In the genomic region with DNA sequence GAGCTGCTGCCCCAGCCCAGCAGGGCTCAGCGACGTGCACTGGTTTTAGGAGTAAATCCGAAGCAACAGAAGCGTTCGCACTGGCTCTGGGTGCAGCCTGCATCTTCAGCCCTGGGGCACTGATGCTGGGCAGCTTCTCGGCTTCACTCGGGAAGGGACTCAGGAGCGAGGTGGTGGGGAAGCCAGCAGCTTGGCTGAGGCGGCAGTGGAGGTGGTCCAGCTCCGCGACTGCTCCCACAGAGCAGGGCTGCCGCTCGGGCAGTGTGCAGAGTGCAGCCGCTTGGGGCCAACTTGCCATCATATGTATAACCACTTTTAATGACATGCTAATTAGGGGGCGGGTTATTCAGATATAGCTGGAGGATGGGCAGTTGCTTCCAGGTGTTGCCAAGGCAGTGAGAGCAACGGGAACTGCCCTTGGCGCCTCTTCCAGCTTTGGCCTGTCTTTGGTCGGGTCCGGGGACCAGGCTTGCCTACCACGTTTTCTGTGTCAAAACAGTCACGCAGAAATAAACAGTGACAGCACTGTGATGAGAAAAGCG, we compare ENCODE assay signal across 27 cellular contexts. TPM values are rescaled to one million over a fixed set of nuclear protein-coding genes. Genes with fewer than 3 reads are reported as not detected.
DNase-seq lines count a peak whose midpoint lies in the region; ATAC-seq, FAIRE-seq and TF ChIP-seq lines count a peak whose summit lies in the region.
"Had no signal": no experiment of that assay in that cellular context is flagged by ENCODE, and none has a peak within 500 bp of the region (broad histone marks: within the 10 kb centered on the region; RNA-seq: fewer than 3 reads in every experiment).

No MANE protein-coding gene starts in this region.

- TF ChIP-seq EP300 in gastroesophageal sphincter (IDR thresholded peaks at IDR 0.05) (no peak), HepG2 (IDR thresholded peaks at IDR 0.05; ENCODE audit: low read depth in 2 of 2, low read length in 2 of 2) (no peak), HepG2 (CRISPR knock-in tag; IDR thresholded peaks at IDR 0.05; ENCODE audit: borderline replicate concordance) (no peak)

- H2AFZ ChIP-seq in HepG2 (ENCODE audit: low read length) = no peak overlapping the region

- no peaks in the 10 kb centered on the region for H3K79me2 ChIP-seq in HepG2 (ENCODE audit: insufficient read depth, low read length)

- H3K36me3 Mint-ChIP-seq in CD8-positive, alpha-beta memory T cell = no peaks in the 10 kb centered on the region
- H3K36me3 Mint-ChIP-seq in HFFc6 (ENCODE audit: low read depth) = peaks cover 10% of the 10 kb centered on the region
- H3K36me3 Mint-ChIP-seq: CD4-positive, CD25-positive, alpha-beta regulatory T cell had no signal

- no peak overlapping the region for H3K4me3 Mint-ChIP-seq in CD8-positive, alpha-beta memory T cell
- no peak overlapping the region for H3K4me3 Mint-ChIP-seq in HFFc6
- H3K4me3 Mint-ChIP-seq: CD4-positive, CD25-positive, alpha-beta regulatory T cell had no signal

- H3K9me3 ChIP-seq in SK-N-MC (ENCODE audit: low read depth, low read length) = no peaks in the 10 kb centered on the region
- H3K9me3 ChIP-seq in gastroesophageal sphincter = no peaks in the 10 kb centered on the region
- H3K9me3 ChIP-seq in CD8-positive, alpha-beta memory T cell (ENCODE audit: low read length) = no peaks in the 10 kb centered on the region
- H3K9me3 ChIP-seq in HepG2 (ENCODE audit: low read length) = no peaks in the 10 kb centered on the region
- H3K9me3 ChIP-seq: adrenal gland, Peyer's patch had no signal

- H3K27me3 ChIP-seq in gastroesophageal sphincter (peaks cover 12% of the 10 kb centered on the region), HepG2 (ENCODE audit: control insufficient read depth in 1 of 2, insufficient read depth in 2 of 2, low read length in 2 of 2) (peaks cover 26 to 77% of the 10 kb centered on the region in 2 experiments)
- peaks cover 7% of the 10 kb centered on the region for H3K27me3 ChIP-seq in CD8-positive, alpha-beta memory T cell (ENCODE audit: insufficient read depth, low read length, poor library complexity, severe bottlenecking)
- H3K27me3 ChIP-seq: adrenal gland, Peyer's patch, SJSA1 had no signal

- peaks cover 8 to 23% of the 10 kb centered on the region in 2 donors for H3K27me3 Mint-ChIP-seq in CD8-positive, alpha-beta memory T cell
- peaks cover 4% of the 10 kb centered on the region for H3K27me3 Mint-ChIP-seq in HFFc6 (ENCODE audit: insufficient read depth)

- WGBS in gastroesophageal sphincter (ENCODE audit: low coverage in 1 of 2), 2 donors = 41 to 60% methylated on average over 3 to 9 of the region's 22 CpGs
- WGBS in HepG2 (ENCODE audit: low lambda C conversion rate) = 47% methylated on average over 22 of the region's 22 CpGs

- H3K36me3 ChIP-seq in SK-N-MC (ENCODE audit: insufficient read depth, low read length) (no peaks in the 10 kb centered on the region), gastroesophageal sphincter (no peaks in the 10 kb centered on the region), HepG2 (replicated peaks in 1 of 2; ENCODE audit: control insufficient read depth in 1 of 2, insufficient read depth in 2 of 2, low read length in 2 of 2) (no peaks in the 10 kb centered on the region)
- no peaks in the 10 kb centered on the region for H3K36me3 ChIP-seq in CD8-positive, alpha-beta memory T cell (ENCODE audit: insufficient read depth, low read length)
- H3K36me3 ChIP-seq: adrenal gland, Peyer's patch, SJSA1 had no signal

- peaks cover 0 to 4% (median 0%) of the 10 kb centered on the region in 3 donors for H3K4me1 Mint-ChIP-seq in CD8-positive, alpha-beta memory T cell
- peaks cover 37% of the 10 kb centered on the region for H3K4me1 Mint-ChIP-seq in HFFc6 (ENCODE audit: low read depth)

- in situ Hi-C loops in HepG2 (cut with HindIII; ENCODE audit: extremely low pct_ligation_motif_present, low pct_unique_long_range_greater_than_20kb) = no loop called here

- H3K4me2 ChIP-seq in HepG2 (ENCODE audit: low read depth, low read length) = no peak overlapping the region

- no TSS peak for BruUV-seq in HepG2 (replicated peaks; lab: Mats Ljungman, UMichigan)

- H3K4me1 ChIP-seq in gastroesophageal sphincter (peaks cover 0 to 48% (median 29%) of the 10 kb centered on the region in 3 donors), HepG2 (ENCODE audit: insufficient read depth, low read length) (peaks cover 12% of the 10 kb centered on the region)
- no peaks in the 10 kb centered on the region for H3K4me1 ChIP-seq in CD8-positive, alpha-beta memory T cell (ENCODE audit: insufficient read depth, low read length)

- H3K9ac ChIP-seq in SK-N-MC (ENCODE audit: insufficient read length) (no peak overlapping the region), HepG2 (ENCODE audit: insufficient read depth, low read depth, low read length) (no peak overlapping the region)

- no peak for TF ChIP-seq RAD21 in HepG2 (CRISPR knock-in tag; IDR thresholded peaks at IDR 0.05)

- TF ChIP-seq POLR2A in gastroesophageal sphincter (IDR thresholded peaks at IDR 0.05) = no peak
- TF ChIP-seq POLR2A in HepG2 (IDR thresholded peaks at IDR 0.05; ENCODE audit: insufficient read depth in 1 of 2, low read depth in 2 of 2, low read length in 2 of 2) = no peak

- no peak for FAIRE-seq in HepG2 (lab: Jason Lieb, UNC)
- FAIRE-seq: bronchial epithelial cell, colon, GM19239, islet of Langerhans had no signal

- CTCF ChIA-PET in CD8-positive, alpha-beta memory T cell (lab: Charles Lee) = no interaction called here
- CTCF ChIA-PET in HepG2 (lab: Yijun Ruan, JAX; ENCODE audit: low intra/inter-chr PET ratio, low total read pairs) = no interaction called here

- H3K9me3 Mint-ChIP-seq in CD8-positive, alpha-beta memory T cell = no peaks in the 10 kb centered on the region
- H3K9me3 Mint-ChIP-seq in HFFc6 = peaks cover 12% of the 10 kb centered on the region
- H3K9me3 Mint-ChIP-seq: CD4-positive, CD25-positive, alpha-beta regulatory T cell had no signal

- ATAC-seq in gastroesophageal sphincter = no peak
- ATAC-seq in HepG2 = no peak
- ATAC-seq: esophagus mucosa, left ventricle myocardium superior had no signal

- TF ChIP-seq CTCF in gastroesophageal sphincter (IDR thresholded peaks at IDR 0.05) (no peak), HFFc6 (IDR thresholded peaks at IDR 0.05) (no peak), HepG2 (CRISPR knock-in tag; IDR thresholded peaks at IDR 0.05) (no peak)

- no peaks in the 10 kb centered on the region; the same call in 1 of the 2 replicates for H4K20me1 ChIP-seq in HepG2 (ENCODE audit: insufficient read depth, low read length)

- H3K27ac ChIP-seq in SK-N-MC (peak overlapping the region; percentile 76), gastroesophageal sphincter (peak overlapping the region in 3 of 4 donors; percentile 45 to 73 (median 71)), skin epidermis (peak overlapping the region in 11 of 21 experiments; percentile 16 to 89 (median 50)), HepG2 (ENCODE audit: extremely low read length, insufficient read depth, low read length) (no peak overlapping the region)
- H3K27ac ChIP-seq in CD8-positive, alpha-beta memory T cell (ENCODE audit: low read depth, low read length) = no peak overlapping the region
- H3K27ac ChIP-seq: Peyer's patch, SJSA1 had no signal

- POLR2A ChIA-PET in CD8-positive, alpha-beta memory T cell (lab: Charles Lee) = no interaction called here
- POLR2A ChIA-PET in HepG2 (lab: Yijun Ruan, JAX) = no interaction called here

- no peak overlapping the region for H3K4me3 ChIP-seq in SK-N-MC
- H3K4me3 ChIP-seq in gastroesophageal sphincter = no peak overlapping the region
- no peak overlapping the region for H3K4me3 ChIP-seq in skin epidermis
- H3K4me3 ChIP-seq in CD8-positive, alpha-beta memory T cell (ENCODE audit: low read length) = no peak overlapping the region
- H3K4me3 ChIP-seq in HepG2 (replicated peaks in 1 of 3; ENCODE audit: insufficient read depth in 1 of 3, low read depth in 2 of 3, low read length in 3 of 3) = no peak overlapping the region
- H3K4me3 ChIP-seq: adrenal gland, Peyer's patch, SJSA1 had no signal

- peak overlapping the region in 2 of 8 donors; percentile 23 to 88 for H3K27ac Mint-ChIP-seq in CD8-positive, alpha-beta memory T cell
- no peak overlapping the region for H3K27ac Mint-ChIP-seq in HFFc6
- H3K27ac Mint-ChIP-seq: CD4-positive, CD25-positive, alpha-beta regulatory T cell had no signal

- intact Hi-C loops in HepG2 (cut with micrococcal nuclease; ENCODE audit: unreplicated experiment) = no loop called here

- DNase-seq in SK-N-MC (ENCODE audit: low read depth, low spot score) = no peak
- no peak for DNase-seq in CD8-positive, alpha-beta memory T cell
- no peak for DNase-seq in HFFc6
- DNase-seq in HepG2 (ENCODE audit: low spot score) = no peak
- no peak for DNase-seq in DMS53 treated with DMSO at 0.1 percent for 48 hours (lab: John Stamatoyannopoulos, UW; ENCODE audit: unreplicated experiment)
- DNase-seq: activated CD8-positive, alpha-beta memory T cell treated with anti-CD3 and anti-CD28 coated beads for 24 hours; activated naive CD4-positive, alpha-beta T cell; activated T-cell treated with anti-CD3 and anti-CD28 coated beads, Interleukin-2, amount 50 U/mL, for 1 hour; adrenal gland; CD4-positive, CD25-positive, alpha-beta regulatory T cell; DMS 273 treated with DMSO at 0.1 percent for 48 hours; KBM-7; left ventricle myocardium superior; midbrain; MM.1S; NCI-H146; NCI-H510A treated with DMSO at 0.1 percent for 48 hours; Peyer's patch; T-helper 1 cell had no signal

RNA-seq across cellular contexts. Expression of a gene that starts 26.7 kb away (rescaled TPM):
- total RNA-seq in gastroesophageal sphincter (10 to 100 TPM; 41.1 to 82.6 (median 66.3) TPM), HepG2 (2016; rRNA removed; fragmentation: Illumina TruSeq; extraction: Trizol) (0.66 and 1.2 TPM in 2 replicates)
- 10 to 100 TPM; 22.3 to 22.9 TPM for total RNA-seq in CD8-positive, alpha-beta memory T cell
- 2.6 TPM for polyA plus RNA-seq in CD8-positive, alpha-beta memory T cell
- 10 to 100 TPM; 54.4 to 96.7 (median 90.9) TPM for total RNA-seq in HFFc6 (2021; fragmentation: NEBNext Ultra II Directional; extraction: Animal tissue kit (Norgen Biotek cat#: 25700))
- 0.81 and 1.1 TPM in 2 replicates for total RNA-seq in HepG2 (2016; cell fraction: cytosol; rRNA removed; fragmentation: Illumina TruSeq; extraction: Trizol; ENCODE audit: low read depth)
- total RNA-seq in HepG2 (2016; cell fraction: insoluble cytoplasmic fraction; rRNA removed; fragmentation: Illumina TruSeq; extraction: Trizol) = 0.56 and 1.0 TPM in 2 replicates
- 1.7 and 2.2 TPM in 2 replicates for total RNA-seq in HepG2 (2016; cell fraction: membrane; rRNA removed; fragmentation: Illumina TruSeq; extraction: Trizol)
- 0.31 TPM in 1 of 2 replicates, not detected in the other for total RNA-seq in HepG2 (2016; cell fraction: nucleus; rRNA removed; fragmentation: Illumina TruSeq; extraction: Trizol)
- polyA plus RNA-seq in HepG2 (2011; rRNA removed) = 0.84 and 1.4 TPM in 2 replicates
- 2.1 and 2.5 TPM in 2 replicates for polyA plus RNA-seq in HepG2 (2011; cell fraction: cytosol; rRNA removed)
- polyA plus RNA-seq in HepG2 (2011; cell fraction: nucleus; rRNA removed) = 1.2 and 1.8 TPM in 2 replicates
- 0.23 and 0.79 TPM in 2 replicates for polyA plus RNA-seq in HepG2 (2012)
- 1.1 and 1.2 TPM in 2 replicates for polyA plus RNA-seq in HepG2 (2016; cell fraction: cytosol; fragmentation: Illumina TruSeq; extraction: Trizol; ENCODE audit: low read depth)
- 0.69 and 0.92 TPM in 2 replicates for polyA plus RNA-seq in HepG2 (2016; cell fraction: insoluble cytoplasmic fraction; fragmentation: Illumina TruSeq; extraction: Trizol; ENCODE audit: low read depth)
- 2.1 TPM in 2 replicates for polyA plus RNA-seq in HepG2 (2016; cell fraction: membrane; fragmentation: Illumina TruSeq; extraction: Trizol; ENCODE audit: low read depth)
- polyA plus RNA-seq in HepG2 (2016; cell fraction: nucleus; fragmentation: Illumina TruSeq; extraction: Trizol; ENCODE audit: insufficient read depth, low read depth) = 1.2 and 1.3 TPM in 2 replicates
- 2.5 and 12.3 TPM in 2 replicates for polyA minus RNA-seq in HepG2 (2011; rRNA and poly(A)+ RNA removed; ENCODE audit: low replicate concordance)
- polyA minus RNA-seq in HepG2 (2011; cell fraction: cytosol; rRNA and poly(A)+ RNA removed) = 2.9 and 4.6 TPM in 2 replicates
- polyA minus RNA-seq in HepG2 (2011; cell fraction: nucleus; rRNA and poly(A)+ RNA removed) = 0.87 and 1.4 TPM in 2 replicates

Comparison
In these comparisons a context has a peak if more than half of its experiments do, and no peak if none do; other contexts are left out.
1. H3K27ac ChIP-seq: peak in SK-N-MC (single experiment), gastroesophageal sphincter (3 of 4) and skin epidermis (11 of 21); none in CD8-positive, alpha-beta memory T cell (single experiment) and HepG2 (single experiment).
2. RNA of a gene that starts 26.7 kb away (total RNA-seq): 54.4 to 96.7 TPM in HFFc6, 41.1 to 82.6 TPM in gastroesophageal sphincter and 22.3 to 22.9 TPM in CD8-positive, alpha-beta memory T cell; 0.31 to 2.2 TPM in HepG2; every median in the first group is over 4 times any median in the second.